Comparison of ENCODE assay signal across 18 cellular contexts in genomic region chr12:32859389-32859788, GRCh38. TPM values are rescaled to one million over a fixed set of nuclear protein-coding genes. Genes with fewer than 3 reads are reported as not detected.
DNase-seq lines count a peak whose midpoint lies in the region; ATAC-seq, FAIRE-seq and TF ChIP-seq lines count a peak whose summit lies in the region.
"Had no signal": no experiment of that assay in that cellular context is flagged by ENCODE, and none has a peak within 500 bp of the region (broad histone marks: within the 10 kb centered on the region; RNA-seq: fewer than 3 reads in every experiment).

No MANE protein-coding gene starts in this region.

- POLR2A ChIA-PET in Caco-2 (lab: Charles Lee) = interaction anchor here (1.7 kb wide), 1 partner anchor 103 kb away, joined by 5 read pairs; the partner anchor contains the start of gene YARS2
- POLR2A ChIA-PET in HEK293T (lab: Yijun Ruan, JAX) = no interaction called here

- peak overlapping the region; percentile 89 for H3K27ac ChIP-seq in cardiac muscle cell
- no peak overlapping the region for H3K27ac ChIP-seq in small intestine (ENCODE audit: low read depth in 1 of 2, low read length in 1 of 2)
- H3K27ac ChIP-seq: 22Rv1, A549, BLaER1 had no signal

- no peaks in the 10 kb centered on the region for H3K9me3 ChIP-seq in cardiac muscle cell (ENCODE audit: low read depth)
- H3K9me3 ChIP-seq in Caco-2 = no peaks in the 10 kb centered on the region
- H3K9me3 ChIP-seq in small intestine (ENCODE audit: control insufficient read depth, low read depth) = no peaks in the 10 kb centered on the region
- H3K9me3 ChIP-seq: A549, BLaER1 had no signal

- H3K4me3 Mint-ChIP-seq in Caco-2 (ENCODE audit: unreplicated experiment) = no peak overlapping the region
- H3K4me3 Mint-ChIP-seq: CD14-positive monocyte; CD4-positive, alpha-beta memory T cell had no signal

- peaks cover 96% of the 10 kb centered on the region for H3K36me3 Mint-ChIP-seq in Caco-2 (ENCODE audit: insufficient read depth, unreplicated experiment)
- H3K36me3 Mint-ChIP-seq: CD14-positive monocyte; CD4-positive, alpha-beta memory T cell had no signal

- no peak for ATAC-seq in Right ventricle myocardium inferior
- ATAC-seq: A549, HCT116 had no signal

- FAIRE-seq in small intestine (lab: Jason Lieb, UNC) = no peak

- H3K9me3 Mint-ChIP-seq in Caco-2 (ENCODE audit: unreplicated experiment) = no peaks in the 10 kb centered on the region
- H3K9me3 Mint-ChIP-seq: CD14-positive monocyte; CD4-positive, alpha-beta memory T cell had no signal

- TF ChIP-seq CTCF in cardiac muscle cell (IDR thresholded peaks at IDR 0.05; ENCODE audit: low read depth, low read length) = no peak
- TF ChIP-seq CTCF in Caco-2 (IDR thresholded peaks at IDR 0.05; ENCODE audit: insufficient read depth in 1 of 2, low read depth in 1 of 2, low read length in 1 of 2, severe bottlenecking in 1 of 2, unreplicated experiment in 1 of 2) = no peak

- no peaks in the 10 kb centered on the region for H3K27me3 ChIP-seq in cardiac muscle cell
- no peaks in the 10 kb centered on the region for H3K27me3 ChIP-seq in Caco-2 (replicated peaks; ENCODE audit: control insufficient read depth, insufficient read depth, low read length)
- H3K27me3 ChIP-seq in small intestine (ENCODE audit: control insufficient read depth in 2 of 2, insufficient read depth in 2 of 2, low read length in 2 of 2) = no peaks in the 10 kb centered on the region
- H3K27me3 ChIP-seq: BLaER1 had no signal

- H3K27me3 Mint-ChIP-seq in Caco-2 (ENCODE audit: insufficient read depth, unreplicated experiment) = no peaks in the 10 kb centered on the region

- 73 to 82% (median 79%) methylated on average over 1 of the region's 1 CpG for WGBS in small intestine, 3 donors

- peaks cover 39% of the 10 kb centered on the region for H3K36me3 ChIP-seq in cardiac muscle cell
- H3K36me3 ChIP-seq in Caco-2 (ENCODE audit: control insufficient read depth, insufficient read depth, low read length) = no peaks in the 10 kb centered on the region
- H3K36me3 ChIP-seq in small intestine (ENCODE audit: control insufficient read depth in 2 of 2, insufficient read depth in 2 of 2, low read length in 2 of 2) = no peaks in the 10 kb centered on the region
- H3K36me3 ChIP-seq: BLaER1 had no signal

- no TSS peak for BruUV-seq in Caco-2 (replicated peaks; lab: Mats Ljungman, UMichigan)

- CTCF ChIA-PET in Caco-2 (lab: Charles Lee) = no interaction called here
- CTCF ChIA-PET in HEK293T (lab: Yijun Ruan, JAX) = no interaction called here

- H3K27ac Mint-ChIP-seq in Caco-2 (ENCODE audit: unreplicated experiment) = peak overlapping the region; percentile 51

- no peak for DNase-seq in cardiac muscle cell (ENCODE audit: low read depth in 1 of 2, low spot score in 1 of 2)
- no peak for DNase-seq in Right ventricle myocardium inferior (ENCODE audit: missing footprints)
- DNase-seq in Caco-2 = no peak
- DNase-seq in RPMI8226 = peak; percentile 47
- DNase-seq in small intestine = peak; percentile 35
- DNase-seq in HEK293T (ENCODE audit: extremely low spot score) = no peak
- DNase-seq in SKM-1 treated with dmso at 0.1 percent for 144 hours (lab: John Stamatoyannopoulos, UW; ENCODE audit: unreplicated experiment) = no peak
- DNase-seq: Calu3; CD4-positive, alpha-beta memory T cell; DMS79 treated with DMSO at 0.1 percent for 48 hours; GF-D8; GOT3; H7 had no signal

- H3K4me3 ChIP-seq in cardiac muscle cell (no peak overlapping the region), Caco-2 (ENCODE audit: low read depth, low read length) (no peak overlapping the region), small intestine (ENCODE audit: low read depth in 1 of 2, low read length in 2 of 2) (no peak overlapping the region)
- H3K4me3 ChIP-seq: A549, BLaER1 had no signal

- H3K4me1 ChIP-seq in cardiac muscle cell (ENCODE audit: low read depth) (peaks cover 77% of the 10 kb centered on the region), Caco-2 (peaks cover 42% of the 10 kb centered on the region), small intestine (ENCODE audit: control insufficient read depth in 2 of 2, insufficient read depth in 1 of 2, low read depth in 1 of 2, low read length in 1 of 2) (no peaks in the 10 kb centered on the region)
- H3K4me1 ChIP-seq: A549, BLaER1 had no signal

- H3K4me1 Mint-ChIP-seq in Caco-2 (ENCODE audit: low read depth, unreplicated experiment) = peaks cover 56% of the 10 kb centered on the region
- H3K4me1 Mint-ChIP-seq: CD14-positive monocyte; CD4-positive, alpha-beta memory T cell had no signal

- intact Hi-C loops in Right ventricle myocardium inferior (cut with DNase I) (no loop called here), Caco-2 (cut with micrococcal nuclease; ENCODE audit: unreplicated experiment) (no loop called here)

TF ChIP-seq in HEK293T, 16 proteins besides CTCF, POLR2A, EP300 and RAD21:
- TF ChIP-seq L3MBTL2 (conservative IDR thresholded peaks at IDR 0.05) (no peak), SP1 (IDR thresholded peaks at IDR 0.05) (no peak), TARDBP (IDR thresholded peaks at IDR 0.05) (no peak), SUZ12 (IDR thresholded peaks at IDR 0.05) (no peak), HDGF (IDR thresholded peaks at IDR 0.05; ENCODE audit: borderline replicate concordance) (no peak), BHLHE40 (IDR thresholded peaks at IDR 0.05; ENCODE audit: borderline replicate concordance) (no peak)

RNA-seq across cellular contexts. Expression of gene PKP2, which starts 37.2 kb away (rescaled TPM):
- total RNA-seq in cardiac muscle cell (362 and 376 TPM in 2 replicates), Right ventricle myocardium inferior (378 TPM), Caco-2 (2022) (249 and 275 TPM in 2 replicates)
- polyA plus RNA-seq in cardiac muscle cell (363 and 451 TPM in 2 replicates), small intestine (10 to 100 TPM; 12.7 to 34.7 (median 14.3) TPM)

Comparison
In these comparisons a context has a peak if more than half of its experiments do, and no peak if none do; other contexts are left out.
1. DNase-seq: peak in RPMI8226 (single experiment) and small intestine (single experiment); none in cardiac muscle cell (0 of 2), Right ventricle myocardium inferior (single experiment), Caco-2 (0 of 2), HEK293T (single experiment) and SKM-1 treated with dmso at 0.1 percent for 144 hours (single experiment).